Comparison of ENCODE assay signal across 16 cellular contexts in the genomic region with DNA sequence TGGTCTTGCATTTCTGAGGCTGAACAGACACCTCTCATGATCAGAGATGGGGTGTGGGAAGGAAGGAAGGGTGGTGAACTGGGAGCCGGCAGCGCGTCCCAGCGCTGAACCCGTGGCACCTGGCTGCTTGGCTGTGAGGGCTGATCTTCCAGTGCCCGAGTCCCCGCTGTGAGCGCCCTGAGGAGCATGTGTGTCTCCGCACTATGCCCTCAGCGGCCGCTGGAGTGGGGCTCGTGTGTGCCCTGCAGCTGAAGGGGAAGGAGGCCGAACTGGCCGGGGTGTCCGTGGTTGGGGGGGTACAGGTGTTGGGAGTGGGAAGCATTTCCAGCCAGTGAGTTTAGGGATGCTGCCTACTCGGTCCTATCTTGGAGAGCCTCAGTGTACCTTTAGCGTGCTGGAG.
DNase-seq lines count a peak whose midpoint lies in the region; ATAC-seq and TF ChIP-seq lines count a peak whose summit lies in the region.
"Had no signal": no experiment of that assay in that cellular context is flagged by ENCODE, and none has a peak within 500 bp of the region (broad histone marks: within the 10 kb centered on the region; RNA-seq: fewer than 3 reads in every experiment).

No MANE protein-coding gene starts in this region.

- H3K9me3 ChIP-seq in right cardiac atrium (ENCODE audit: control insufficient read depth, low read length) (no peaks in the 10 kb centered on the region), endodermal cell (ENCODE audit: control insufficient read depth, low read length) (peaks cover 7% of the 10 kb centered on the region), transverse colon (no peaks in the 10 kb centered on the region)

- DNase-seq in left ventricle myocardium superior (no peak), right cardiac atrium (no peak), endodermal cell (peak; percentile 33), posterior vena cava (ENCODE audit: low spot score) (peak; percentile 58), transverse colon (no peak), cerebellar cortex (ENCODE audit: low spot score) (no peak)
- no peak for DNase-seq in activated naive CD4-positive, alpha-beta T cell (lab: John Stamatoyannopoulos, UW)
- DNase-seq: 8988T; ACHN; CD4-positive, alpha-beta memory T cell; DMS53; GF-D8; HCEC 1CT; HFFc6 had no signal

- H3K4me3 ChIP-seq in right cardiac atrium (ENCODE audit: low read length) (no peak overlapping the region), endodermal cell (ENCODE audit: low read length) (no peak overlapping the region), transverse colon (no peak overlapping the region)

- H3K4me3 Mint-ChIP-seq in endodermal cell = no peak overlapping the region
- H3K4me3 Mint-ChIP-seq: CD4-positive, alpha-beta memory T cell; HFFc6 had no signal

- no peak for TF ChIP-seq EP300 in transverse colon (IDR thresholded peaks at IDR 0.05; ENCODE audit: low read depth)

- H3K27me3 Mint-ChIP-seq in endodermal cell (ENCODE audit: insufficient read depth) = no peaks in the 10 kb centered on the region
- H3K27me3 Mint-ChIP-seq: CD4-positive, alpha-beta memory T cell had no signal

- TF ChIP-seq CTCF in endodermal cell (conservative IDR thresholded peaks at IDR 0.05) (no peak), transverse colon (IDR thresholded peaks at IDR 0.05) (no peak)

- no peak for TF ChIP-seq POLR2A in transverse colon (IDR thresholded peaks at IDR 0.05)

- WGBS in right cardiac atrium = 91% methylated on average over 17 of the region's 17 CpGs
- WGBS in endodermal cell (ENCODE audit: insufficient coverage in 1 of 2, insufficient read length in 1 of 2), 2 experiments = 93 to 98% methylated on average over 16 to 17 of the region's 17 CpGs
- 93 to 94% methylated on average over 3 to 17 of the region's 17 CpGs for WGBS in transverse colon (ENCODE audit: low coverage in 1 of 2), 2 donors

- peaks cover 5% of the 10 kb centered on the region for H3K9me3 Mint-ChIP-seq in endodermal cell

- intact Hi-C loops in left ventricle myocardium superior (cut with micrococcal nuclease) = no loop called here
- intact Hi-C loops in right cardiac atrium (cut with DNase I) = no loop called here
- intact Hi-C loops in posterior vena cava (cut with DNase I) = loop anchor here in 1 of 2 donors (10.0 kb wide), 1 partner anchor 184 kb away; no protein-coding TSS in a partner anchor
- intact Hi-C loops in transverse colon (cut with DNase I; ENCODE audit: low total_unique reads) = no loop called here

- peaks cover 10% of the 10 kb centered on the region for H3K4me1 ChIP-seq in right cardiac atrium (ENCODE audit: control insufficient read depth, insufficient read depth, low read length)
- H3K4me1 ChIP-seq in endodermal cell (ENCODE audit: control insufficient read depth, insufficient read depth, low read length) = no peaks in the 10 kb centered on the region
- peaks cover 0 to 13% (median 6%) of the 10 kb centered on the region in 4 donors for H3K4me1 ChIP-seq in transverse colon

- ATAC-seq in left ventricle myocardium superior (peak; percentile 5), right cardiac atrium (no peak)

- H3K36me3 ChIP-seq in endodermal cell (ENCODE audit: control insufficient read depth, insufficient read depth, low read length) = no peaks in the 10 kb centered on the region
- no peaks in the 10 kb centered on the region for H3K36me3 ChIP-seq in transverse colon

- H3K36me3 Mint-ChIP-seq in endodermal cell (ENCODE audit: low read depth) = no peaks in the 10 kb centered on the region

- H3K27ac Mint-ChIP-seq in endodermal cell = no peak overlapping the region
- H3K27ac Mint-ChIP-seq: HFFc6 had no signal

- no peak overlapping the region for H3K9ac ChIP-seq in endodermal cell (ENCODE audit: extremely low read depth, low read length, poor library complexity, severe bottlenecking)

- in situ Hi-C loops in transverse colon (cut with MboI; ENCODE audit: low pct_ligation_motif_present in 1 of 4, low pct_unique_long_range_greater_than_20kb in 1 of 4, low sequenced_read_pairs in 3 of 4) = no loop called here

- H3K27ac ChIP-seq in right cardiac atrium (ENCODE audit: low read length) (no peak overlapping the region), endodermal cell (ENCODE audit: low read depth, low read length) (no peak overlapping the region), transverse colon (no peak overlapping the region)
- H3K27ac ChIP-seq: C4-2B, HL-60 had no signal

- H3K27me3 ChIP-seq in right cardiac atrium (ENCODE audit: control insufficient read depth, insufficient read depth) (no peaks in the 10 kb centered on the region), endodermal cell (ENCODE audit: control insufficient read depth, insufficient read depth, low read length, poor library complexity, severe bottlenecking) (no peaks in the 10 kb centered on the region), transverse colon (no peaks in the 10 kb centered on the region)

- H3K4me1 Mint-ChIP-seq in endodermal cell = peaks cover 7% of the 10 kb centered on the region

Comparison
In these comparisons a context has a peak if more than half of its experiments do, and no peak if none do; other contexts are left out.
1. DNase-seq: peak in endodermal cell (single experiment) and posterior vena cava (single experiment); none in left ventricle myocardium superior (single experiment), right cardiac atrium (0 of 3), transverse colon (single experiment), cerebellar cortex (single experiment) and activated naive CD4-positive, alpha-beta T cell (0 of 4).